Comparison of ENCODE assay signal across 31 cellular contexts in the genomic region with DNA sequence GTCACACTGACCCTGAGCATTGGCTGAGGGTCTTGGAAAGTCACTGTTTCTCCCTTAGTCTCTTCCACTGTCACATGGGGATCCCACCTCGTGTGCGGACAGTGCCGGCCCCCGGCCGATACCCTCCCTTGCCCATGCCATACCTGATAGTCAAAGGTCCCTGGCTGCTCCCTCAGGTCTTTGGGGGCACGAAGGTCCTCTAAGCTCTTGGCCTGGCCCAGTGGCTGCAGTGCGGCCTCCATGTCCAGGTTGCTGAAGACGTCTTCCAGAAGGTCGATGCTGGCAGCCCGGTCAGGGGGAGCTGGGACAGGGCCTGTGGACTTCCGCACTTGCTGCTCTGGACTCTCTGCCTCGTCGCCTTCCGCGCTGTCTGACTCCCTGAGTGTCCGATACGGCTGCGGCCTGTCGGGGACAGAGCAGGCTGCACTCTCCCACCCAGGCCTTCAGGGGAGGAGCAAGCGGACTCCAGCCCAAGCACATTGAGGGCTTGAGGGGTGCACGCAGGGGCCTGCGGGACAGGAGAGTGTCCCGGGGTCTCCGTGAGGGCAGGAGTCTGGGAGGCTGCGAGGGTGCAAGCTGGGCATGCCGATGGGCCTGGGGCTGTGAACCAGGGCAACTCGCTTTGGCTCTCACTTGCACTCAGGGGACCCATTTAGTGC. TPM values are rescaled to one million over a fixed set of nuclear protein-coding genes. Genes with fewer than 3 reads are reported as not detected.
"Had no signal": no experiment of that assay in that cellular context is flagged by ENCODE, and none has a peak within 500 bp of the region (broad histone marks: within the 10 kb centered on the region; RNA-seq: fewer than 3 reads in every experiment).

No MANE protein-coding gene starts in this region.

- H3K27me3 Mint-ChIP-seq: activated CD4-positive, alpha-beta T cell treated with anti-CD3 and anti-CD28 coated beads, Interleukin-2, amount 10 ng/mL, durations not matched to agents 24 days and 14 days; activated CD8-positive, alpha-beta memory T cell treated with anti-CD3 and anti-CD28 coated beads, Interleukin-2, amount 10 ng/mL, durations not matched to agents 7 days and 5 days; activated naive CD4-positive, alpha-beta T cell treated with anti-CD3 and anti-CD28 coated beads, Interleukin-2, amount 50 U/mL, for 24 hours; activated naive CD8-positive, alpha-beta T cell treated with anti-CD3 and anti-CD28 coated beads, Interleukin-2, amount 50 U/mL, for 24 hours; activated T-cell treated with anti-CD3 and anti-CD28 coated beads, Interleukin-2, amount 50 U/mL, for 24 hours; T-helper 17 cell had no signal

- DNase-seq: activated CD4-positive, alpha-beta T cell treated with anti-CD3 and anti-CD28 coated beads for 1 hour; activated CD4-positive, alpha-beta T cell treated with anti-CD3 and anti-CD28 coated beads, Interleukin-2, amount 10 ng/mL, durations not matched to agents 24 days and 14 days; activated CD4-positive, alpha-beta T cell treated with anti-CD3 and anti-CD28 coated beads, Interleukin-2, amount 50 U/mL, for 48 hours; activated CD8-positive, alpha-beta memory T cell treated with anti-CD3 and anti-CD28 coated beads, Interleukin-2, amount 10 ng/mL, durations not matched to agents 7 days and 5 days; activated effector memory CD4-positive, alpha-beta T cell treated with Interleukin-2 at 50 U/mL for 16 hours; activated naive CD4-positive, alpha-beta T cell; activated naive CD8-positive, alpha-beta T cell treated with anti-CD3 and anti-CD28 coated beads, Interleukin-2, amount 50 U/mL, for 24 hours; activated T-cell treated with anti-CD3 and anti-CD28 coated beads, Interleukin-2, amount 50 U/mL, for 24 hours; amniotic stem cell; body of pancreas; MG63; MV-4-11; NCI-H1092 treated with DMSO at 0.1 percent for 48 hours; NCI-H1417 treated with DMSO at 0.1 percent for 48 hours; NCI-H1694; NCI-H2029; NCI-H345; NCI-H510A; NCI-H526 treated with DMSO at 0.1 percent for 48 hours; NCI-H82; NK-92 treated with Interleukin-12 subunit alpha and Interleukin-12 subunit beta, amount 100 ng/mL, for 24 hours; OCI-M1; SHP77 treated with DMSO at 0.1 percent for 48 hours; T-helper 17 cell; T-helper 9 cell had no signal

- H3K27ac Mint-ChIP-seq: activated CD4-positive, alpha-beta T cell treated with anti-CD3 and anti-CD28 coated beads, Interleukin-2, amount 10 ng/mL, durations not matched to agents 24 days and 14 days; activated CD8-positive, alpha-beta memory T cell treated with anti-CD3 and anti-CD28 coated beads, Interleukin-2, amount 10 ng/mL, durations not matched to agents 7 days and 5 days; activated naive CD4-positive, alpha-beta T cell treated with anti-CD3 and anti-CD28 coated beads, Interleukin-2, amount 50 U/mL, for 24 hours; activated naive CD8-positive, alpha-beta T cell treated with anti-CD3 and anti-CD28 coated beads, Interleukin-2, amount 50 U/mL, for 24 hours; activated T-cell treated with anti-CD3 and anti-CD28 coated beads, Interleukin-2, amount 50 U/mL, for 24 hours; activated T-helper 1 cell treated with anti-CD3 and anti-CD28 coated beads, Interleukin-12 subunit alpha, Interleukin-12 subunit beta, Interleukin-2, Interleukin-4 antibody, amounts not matched to agents 30 ng/mL and 10 ng/mL and 1 ng/mL, durations not matched to agents 14 hours and 24 hours and 36 hours; T-helper 17 cell; WTC11 had no signal

- H3K4me1 Mint-ChIP-seq: activated CD4-positive, alpha-beta T cell treated with anti-CD3 and anti-CD28 coated beads, Interleukin-2, amount 10 ng/mL, durations not matched to agents 24 days and 14 days; activated CD8-positive, alpha-beta memory T cell treated with anti-CD3 and anti-CD28 coated beads, Interleukin-2, amount 10 ng/mL, durations not matched to agents 7 days and 5 days; activated naive CD4-positive, alpha-beta T cell treated with anti-CD3 and anti-CD28 coated beads, Interleukin-2, amount 50 U/mL, for 24 hours; activated naive CD8-positive, alpha-beta T cell treated with anti-CD3 and anti-CD28 coated beads, Interleukin-2, amount 50 U/mL, for 24 hours; WTC11 had no signal

- H3K4me3 Mint-ChIP-seq: activated CD4-positive, alpha-beta T cell treated with anti-CD3 and anti-CD28 coated beads, Interleukin-2, amount 10 ng/mL, durations not matched to agents 24 days and 14 days; activated CD8-positive, alpha-beta memory T cell treated with anti-CD3 and anti-CD28 coated beads, Interleukin-2, amount 10 ng/mL, durations not matched to agents 7 days and 5 days; activated naive CD4-positive, alpha-beta T cell treated with anti-CD3 and anti-CD28 coated beads, Interleukin-2, amount 50 U/mL, for 24 hours; activated naive CD8-positive, alpha-beta T cell treated with anti-CD3 and anti-CD28 coated beads, Interleukin-2, amount 50 U/mL, for 24 hours; activated T-cell treated with anti-CD3 and anti-CD28 coated beads, Interleukin-2, amount 50 U/mL, for 24 hours; activated T-helper 1 cell treated with anti-CD3 and anti-CD28 coated beads, Interleukin-12 subunit alpha, Interleukin-12 subunit beta, Interleukin-2, Interleukin-4 antibody, amounts not matched to agents 30 ng/mL and 10 ng/mL and 1 ng/mL, durations not matched to agents 14 hours and 24 hours and 36 hours; T-helper 17 cell; WTC11 had no signal

- H3K27me3 ChIP-seq: ascending aorta, body of pancreas, MG63 had no signal

- H3K27ac ChIP-seq: ascending aorta, body of pancreas, RWPE1 had no signal

- H3K36me3 Mint-ChIP-seq: activated CD8-positive, alpha-beta memory T cell treated with anti-CD3 and anti-CD28 coated beads, Interleukin-2, amount 10 ng/mL, durations not matched to agents 7 days and 5 days; activated naive CD4-positive, alpha-beta T cell treated with anti-CD3 and anti-CD28 coated beads, Interleukin-2, amount 50 U/mL, for 24 hours; WTC11 had no signal

- ATAC-seq: activated CD8-positive, alpha-beta memory T cell treated with anti-CD3 and anti-CD28 coated beads, Interleukin-2, amount 10 ng/mL, durations not matched to agents 7 days and 5 days; activated naive CD8-positive, alpha-beta T cell treated with anti-CD3 and anti-CD28 coated beads, Interleukin-2, amount 50 U/mL, for 24 hours; body of pancreas; Panc1; T-helper 17 cell; WTC11 had no signal

- H3K9me3 Mint-ChIP-seq: activated CD4-positive, alpha-beta T cell treated with anti-CD3 and anti-CD28 coated beads, Interleukin-2, amount 10 ng/mL, durations not matched to agents 24 days and 14 days; activated naive CD4-positive, alpha-beta T cell treated with anti-CD3 and anti-CD28 coated beads, Interleukin-2, amount 50 U/mL, for 24 hours; activated naive CD8-positive, alpha-beta T cell treated with anti-CD3 and anti-CD28 coated beads, Interleukin-2, amount 50 U/mL, for 24 hours; activated T-cell treated with anti-CD3 and anti-CD28 coated beads, Interleukin-2, amount 50 U/mL, for 24 hours; activated T-helper 1 cell treated with anti-CD3 and anti-CD28 coated beads, Interleukin-12 subunit alpha, Interleukin-12 subunit beta, Interleukin-2, Interleukin-4 antibody, amounts not matched to agents 30 ng/mL and 10 ng/mL and 1 ng/mL, durations not matched to agents 14 hours and 24 hours and 36 hours; WTC11 had no signal

RNA-seq across cellular contexts. Expression of gene CRB2, which starts 27.6 kb away (rescaled TPM):
- total RNA-seq: activated CD4-positive, alpha-beta T cell treated with anti-CD3 and anti-CD28 coated beads, Interleukin-2, amount 10 ng/mL, durations not matched to agents 24 days and 14 days; activated CD8-positive, alpha-beta memory T cell treated with anti-CD3 and anti-CD28 coated beads, Interleukin-2, amount 10 ng/mL, durations not matched to agents 7 days and 5 days; activated T-helper 1 cell treated with anti-CD3 and anti-CD28 coated beads, Interleukin-12 subunit alpha, Interleukin-12 subunit beta, Interleukin-2, Interleukin-4 antibody, amounts not matched to agents 30 ng/mL and 10 ng/mL and 1 ng/mL, durations not matched to agents 14 hours and 24 hours and 36 hours; ascending aorta; T-helper 17 cell had no signal
